In the genomic region with DNA sequence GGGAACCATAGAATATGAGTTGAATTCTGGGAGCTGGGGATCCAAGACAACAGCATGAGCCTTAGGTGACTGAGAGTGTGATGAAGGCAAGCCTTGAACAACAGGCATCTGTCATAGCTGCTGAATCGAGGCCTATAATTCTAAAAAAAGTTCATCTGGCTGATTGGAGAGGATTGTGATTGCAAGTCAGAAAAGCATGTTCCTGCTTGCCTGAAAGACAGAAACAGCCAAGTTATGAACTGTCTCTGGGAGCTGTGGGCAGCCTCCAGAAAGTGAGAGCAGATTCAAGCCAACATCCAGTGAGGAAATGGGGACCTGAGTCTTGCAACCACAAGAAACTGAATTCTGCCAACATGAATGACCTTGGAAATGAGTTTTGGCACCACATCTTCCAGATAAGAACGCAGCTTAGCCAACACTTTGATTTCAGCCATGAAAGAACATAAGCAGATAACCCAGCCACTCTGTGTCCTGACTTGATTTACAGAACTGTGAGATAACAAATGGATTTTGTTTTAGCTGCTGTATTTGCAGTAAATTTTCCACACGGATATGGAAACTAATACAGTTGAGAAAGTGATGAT, we compare ENCODE assay signal across 19 cellular contexts.
DNase-seq lines count a peak whose midpoint lies in the region; ATAC-seq and TF ChIP-seq lines count a peak whose summit lies in the region.
"Had no signal": no experiment of that assay in that cellular context is flagged by ENCODE, and none has a peak within 500 bp of the region (broad histone marks: within the 10 kb centered on the region; RNA-seq: fewer than 3 reads in every experiment).

No MANE protein-coding gene starts in this region.

- H3F3A ChIP-seq in smooth muscle cell (ENCODE audit: low read depth) = no peaks in the 10 kb centered on the region

- TF ChIP-seq CTCF in RWPE2 (IDR thresholded peaks at IDR 0.05; ENCODE audit: poor library complexity, severe bottlenecking) (no peak), smooth muscle cell (IDR thresholded peaks at IDR 0.05; ENCODE audit: borderline replicate concordance, insufficient read depth, poor library complexity, severe bottlenecking) (no peak), osteoblast (IDR thresholded peaks at IDR 0.05; ENCODE audit: extremely low read depth, low read depth, low read length) (no peak)

- H3K36me3 ChIP-seq in RWPE2 (ENCODE audit: low read depth) = no peaks in the 10 kb centered on the region
- no peaks in the 10 kb centered on the region for H3K36me3 ChIP-seq in smooth muscle cell (ENCODE audit: low read depth)
- H3K36me3 ChIP-seq in osteoblast (ENCODE audit: insufficient read depth, low read length) = no peaks in the 10 kb centered on the region
- H3K36me3 ChIP-seq: BE2C had no signal

- peak overlapping the region; percentile 39 for H2AFZ ChIP-seq in smooth muscle cell (ENCODE audit: low read depth)
- no peak overlapping the region for H2AFZ ChIP-seq in osteoblast (ENCODE audit: low read length)
- H2AFZ ChIP-seq: GM23248 had no signal

- H3K79me2 ChIP-seq in smooth muscle cell (ENCODE audit: low read depth) = no peaks in the 10 kb centered on the region
- no peaks in the 10 kb centered on the region for H3K79me2 ChIP-seq in osteoblast (ENCODE audit: insufficient read depth, low read length)

- H3K4me1 ChIP-seq in RWPE2 (ENCODE audit: insufficient read depth, poor library complexity, severe bottlenecking) (no peaks in the 10 kb centered on the region), smooth muscle cell (ENCODE audit: low read depth) (peaks cover 5% of the 10 kb centered on the region), osteoblast (ENCODE audit: insufficient read depth, low read length) (no peaks in the 10 kb centered on the region)
- H3K4me1 ChIP-seq: BE2C had no signal

- H3K4me3 ChIP-seq in RWPE2 (ENCODE audit: severe bottlenecking) = no peak overlapping the region
- H3K4me3 ChIP-seq in smooth muscle cell = no peak overlapping the region
- no peak overlapping the region for H3K4me3 ChIP-seq in osteoblast (ENCODE audit: insufficient read depth, low read length)
- H3K4me3 ChIP-seq: GM23248 had no signal

- H4K20me1 ChIP-seq in smooth muscle cell (ENCODE audit: low read depth) (no peaks in the 10 kb centered on the region), osteoblast (ENCODE audit: insufficient read depth, low read length) (no peaks in the 10 kb centered on the region)

- H3K9me3 ChIP-seq in RWPE2 (ENCODE audit: severe bottlenecking) (no peaks in the 10 kb centered on the region), smooth muscle cell (replicated peaks; ENCODE audit: low read depth) (no peaks in the 10 kb centered on the region), osteoblast (ENCODE audit: low read depth, low read length) (no peaks in the 10 kb centered on the region)
- H3K9me3 ChIP-seq: BE2C had no signal

- H3K4me2 ChIP-seq in smooth muscle cell (no peak overlapping the region), osteoblast (ENCODE audit: insufficient read depth, low read length) (no peak overlapping the region)

- DNase-seq in DMS 273 (lab: John Stamatoyannopoulos, UW; ENCODE audit: unreplicated experiment) (peak; percentile 2), DMS 273 treated with DMSO at 0.1 percent for 48 hours (lab: John Stamatoyannopoulos, UW) (no peak), RWPE2 (ENCODE audit: low spot score) (no peak), epithelial cell of prostate (ENCODE audit: low read depth, low spot score) (peak; percentile 20), smooth muscle cell (lab: John Stamatoyannopoulos, UW; ENCODE audit: unreplicated experiment) (no peak), dedifferentiated amniotic fluid mesenchymal stem cell (ENCODE audit: extremely low spot score) (no peak), NCI-H1930 (lab: John Stamatoyannopoulos, UW) (no peak), osteoblast (ENCODE audit: insufficient read length, low spot score, missing footprints) (no peak)
- DNase-seq: BE2C; CD4-positive, alpha-beta T cell; GM23248; KBM-7; NCI-H1048; NCI-H146; NCI-H2107; NCI-H345; NCI-H748 treated with DMSO at 0.1 percent for 48 hours; PC-3 had no signal

- H3K9ac ChIP-seq in smooth muscle cell (ENCODE audit: low read depth) = no peak overlapping the region
- H3K9ac ChIP-seq: GM23248 had no signal

- H3K27ac ChIP-seq in RWPE2 (ENCODE audit: poor library complexity, severe bottlenecking) = no peak overlapping the region
- H3K27ac ChIP-seq in epithelial cell of prostate = no peak overlapping the region
- H3K27ac ChIP-seq in smooth muscle cell (ENCODE audit: low read depth) = no peak overlapping the region
- H3K27ac ChIP-seq in osteoblast (ENCODE audit: low read depth, low read length) = no peak overlapping the region
- H3K27ac ChIP-seq: 22Rv1, GM23248 had no signal

- peak; percentile 61 for ATAC-seq in RWPE2 (ENCODE audit: low read depth)
- ATAC-seq: PC-3 had no signal

- H3K27me3 ChIP-seq in RWPE2 (ENCODE audit: insufficient read depth, poor library complexity, severe bottlenecking) (no peaks in the 10 kb centered on the region), smooth muscle cell (ENCODE audit: low read depth) (no peaks in the 10 kb centered on the region), osteoblast (ENCODE audit: insufficient read depth, low read length) (no peaks in the 10 kb centered on the region)
- H3K27me3 ChIP-seq: BE2C had no signal

- 39% methylated on average over 3 of the region's 3 CpGs for WGBS in smooth muscle cell (ENCODE audit: low lambda C conversion rate)

Comparison
In these comparisons a context has a peak if more than half of its experiments do, and no peak if none do; other contexts are left out.
1. DNase-seq: peak in DMS 273 (single experiment) and epithelial cell of prostate (single experiment); none in DMS 273 treated with DMSO at 0.1 percent for 48 hours (single experiment), RWPE2 (single experiment), smooth muscle cell (single experiment), dedifferentiated amniotic fluid mesenchymal stem cell (single experiment), NCI-H1930 (0 of 2) and osteoblast (single experiment).